In the genomic region with DNA sequence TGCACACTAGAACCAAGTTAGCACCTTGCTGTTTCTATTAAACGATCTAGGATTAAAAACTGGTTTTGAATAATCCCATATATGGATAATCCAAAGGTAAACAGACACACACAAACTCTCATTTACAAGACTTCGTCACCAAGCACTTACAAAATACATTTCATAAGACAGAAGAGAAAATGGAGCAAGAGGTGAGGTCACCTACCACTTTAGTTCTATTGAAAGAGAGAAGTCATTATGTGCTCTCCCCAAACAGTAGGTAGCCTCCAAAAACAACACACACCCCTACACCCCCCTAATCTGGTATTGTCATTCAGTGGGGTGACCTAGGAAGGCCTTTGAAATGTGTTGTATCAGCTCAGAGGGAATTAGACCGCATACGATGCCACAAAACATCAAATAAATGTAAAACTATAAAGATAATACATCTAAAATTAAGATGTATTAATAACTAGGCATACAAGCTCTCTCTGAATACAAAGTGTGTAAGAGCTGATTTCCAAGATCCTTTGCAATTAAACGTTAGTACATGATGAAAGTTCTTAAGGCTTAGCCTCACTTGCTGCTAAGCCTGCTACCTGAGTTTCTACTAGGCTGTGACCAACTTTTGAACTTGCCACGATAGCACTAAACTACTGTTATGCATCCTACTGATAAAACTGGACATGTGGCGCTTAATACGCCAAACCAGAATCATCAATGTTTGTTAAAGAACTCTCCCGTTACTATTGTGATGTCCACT, we compare ENCODE assay signal across 8 cellular contexts. TPM values are rescaled to one million over a fixed set of nuclear protein-coding genes. Genes with fewer than 3 reads are reported as not detected.
DNase-seq lines count a peak whose midpoint lies in the region; ATAC-seq and TF ChIP-seq lines count a peak whose summit lies in the region.

No MANE protein-coding gene starts in this region.

- H3K27ac ChIP-seq in Panc1 (ENCODE audit: low read length) (peak overlapping the region; percentile 89), duodenal mucosa (ENCODE audit: low read depth, low read length) (no peak overlapping the region), muscle layer of duodenum (ENCODE audit: low read length) (peak overlapping the region; percentile 86)

- TF ChIP-seq CTCF in Calu3 (IDR thresholded peaks at IDR 0.05; ENCODE audit: unreplicated experiment) (no peak), Panc1 (IDR thresholded peaks at IDR 0.05) (no peak)

- no peak; the same call in 1 of the 2 replicates for ATAC-seq in Panc1
- no peak for ATAC-seq in GM19351 (IDR thresholded peaks at IDR 0.05; ENCODE audit: unreplicated experiment)
- ATAC-seq in GM21723 (IDR thresholded peaks at IDR 0.05; ENCODE audit: unreplicated experiment), result no peak

- H3K36me3 Mint-ChIP-seq in Calu3 (ENCODE audit: insufficient read depth, unreplicated experiment), result peaks cover 61% of the 10 kb centered on the region

- H3K4me1 Mint-ChIP-seq in Calu3 (ENCODE audit: low read depth, unreplicated experiment), result peaks cover 35% of the 10 kb centered on the region

- BruUV-seq in Calu3 (replicated peaks; lab: Mats Ljungman, UMichigan) (TSS peak; percentile 45), Panc1 (replicated peaks; lab: Mats Ljungman, UMichigan) (no TSS peak)

- POLR2A ChIA-PET in Panc1 (lab: Charles Lee), result no interaction called here

- H3K9ac ChIP-seq in duodenal mucosa (ENCODE audit: low read depth in 1 of 2, low read length in 2 of 2), result peak overlapping the region; percentile 71 to 92

- H3K9me3 Mint-ChIP-seq in Calu3 (ENCODE audit: low read depth, unreplicated experiment), result no peaks in the 10 kb centered on the region

- CTCF ChIA-PET in Calu3 (lab: Charles Lee) (no interaction called here), Panc1 (lab: Charles Lee) (no interaction called here)

- H3K4me3 Mint-ChIP-seq in Calu3 (ENCODE audit: low read depth, unreplicated experiment), result peak overlapping the region; percentile 95

- H3K27me3 ChIP-seq in H7 (ENCODE audit: control insufficient read depth, insufficient read depth, low read length) (no peaks in the 10 kb centered on the region), Panc1 (ENCODE audit: control insufficient read depth, insufficient read depth, low read length) (no peaks in the 10 kb centered on the region), duodenal mucosa (ENCODE audit: control insufficient read depth in 1 of 2, insufficient read depth in 2 of 2, low read length in 2 of 2) (no peaks in the 10 kb centered on the region), muscle layer of duodenum (ENCODE audit: low read depth, low read length) (no peaks in the 10 kb centered on the region)

- DNase-seq in Calu3 (no peak), H7 (peak; percentile 60), Panc1 (ENCODE audit: low read depth, low spot score) (no peak), HK-2 (ENCODE audit: unreplicated experiment) (no peak)

- H3K4me3 ChIP-seq in H7 (ENCODE audit: insufficient read depth, low read depth, low read length), result peak overlapping the region; percentile 98
- H3K4me3 ChIP-seq in Panc1 (ENCODE audit: low read depth in 2 of 2, low read length in 2 of 2), result peak overlapping the region; percentile 84 to 87
- peak overlapping the region; percentile 87 to 99 for H3K4me3 ChIP-seq in duodenal mucosa (ENCODE audit: low read depth in 1 of 2, low read length in 2 of 2)
- H3K4me3 ChIP-seq in muscle layer of duodenum (ENCODE audit: low read depth in 1 of 2, low read length in 2 of 2), result peak overlapping the region; percentile 84 to 88

- no peaks in the 10 kb centered on the region for H3K27me3 Mint-ChIP-seq in Calu3 (ENCODE audit: unreplicated experiment)

- intact Hi-C loops in Calu3 (cut with micrococcal nuclease; ENCODE audit: unreplicated experiment) (no loop called here), Panc1 (cut with micrococcal nuclease; ENCODE audit: unreplicated experiment) (no loop called here)

- peak overlapping the region; percentile 92 for H3K27ac Mint-ChIP-seq in Calu3 (ENCODE audit: unreplicated experiment)

- H3K4me1 ChIP-seq in Panc1 (ENCODE audit: control insufficient read depth, insufficient read depth, low read length), result peaks cover 28% of the 10 kb centered on the region
- peaks cover 24 to 31% of the 10 kb centered on the region in 2 donors for H3K4me1 ChIP-seq in duodenal mucosa (ENCODE audit: control insufficient read depth in 1 of 2, insufficient read depth in 2 of 2, low read length in 2 of 2)
- peaks cover 0 to 21% of the 10 kb centered on the region in 2 donors for H3K4me1 ChIP-seq in muscle layer of duodenum (ENCODE audit: control insufficient read depth in 1 of 2, insufficient read depth in 2 of 2, low read length in 2 of 2)

- in situ Hi-C loops in Panc1 (cut with HindIII; ENCODE audit: low pct_unique_long_range_greater_than_20kb, low sequenced_read_pairs), result no loop called here

- H3K9me3 ChIP-seq in Panc1 (ENCODE audit: control insufficient read depth, insufficient read depth, low read depth, low read length), result no peaks in the 10 kb centered on the region
- no peaks in the 10 kb centered on the region for H3K9me3 ChIP-seq in duodenal mucosa (ENCODE audit: control insufficient read depth in 1 of 2, low read length in 2 of 2)
- no peaks in the 10 kb centered on the region for H3K9me3 ChIP-seq in muscle layer of duodenum (ENCODE audit: control insufficient read depth in 1 of 2, low read length in 2 of 2)

- H3K36me3 ChIP-seq in H7 (replicated peaks; ENCODE audit: control insufficient read depth, insufficient read depth, low read length) (peaks cover 3% of the 10 kb centered on the region), Panc1 (ENCODE audit: control insufficient read depth, insufficient read depth, low read length) (peaks cover 8% of the 10 kb centered on the region), duodenal mucosa (ENCODE audit: control insufficient read depth in 1 of 2, insufficient read depth in 2 of 2, low read length in 2 of 2) (peaks cover 0 to 9% of the 10 kb centered on the region in 2 donors), muscle layer of duodenum (ENCODE audit: control insufficient read depth in 1 of 2, insufficient read depth in 2 of 2, low read length in 2 of 2) (no peaks in the 10 kb centered on the region)

RNA-seq across cellular contexts. Expression of gene SRPK1, which starts 1.6 kb away (rescaled TPM):
- total RNA-seq in Calu3 (2022) (126 and 138 TPM in 2 replicates), Panc1 (2021; ENCODE audit: unreplicated experiment) (68.3 TPM)
- total RNA-seq in H7 (2014; rRNA removed; shearing (Covaris generic)), result 74.1 and 92.0 TPM in 2 replicates
- polyA plus RNA-seq in Panc1 (2012; ENCODE audit: insufficient read length), result 24.5 TPM
